ENCODE assay signal across 8 cellular contexts in the genomic region with DNA sequence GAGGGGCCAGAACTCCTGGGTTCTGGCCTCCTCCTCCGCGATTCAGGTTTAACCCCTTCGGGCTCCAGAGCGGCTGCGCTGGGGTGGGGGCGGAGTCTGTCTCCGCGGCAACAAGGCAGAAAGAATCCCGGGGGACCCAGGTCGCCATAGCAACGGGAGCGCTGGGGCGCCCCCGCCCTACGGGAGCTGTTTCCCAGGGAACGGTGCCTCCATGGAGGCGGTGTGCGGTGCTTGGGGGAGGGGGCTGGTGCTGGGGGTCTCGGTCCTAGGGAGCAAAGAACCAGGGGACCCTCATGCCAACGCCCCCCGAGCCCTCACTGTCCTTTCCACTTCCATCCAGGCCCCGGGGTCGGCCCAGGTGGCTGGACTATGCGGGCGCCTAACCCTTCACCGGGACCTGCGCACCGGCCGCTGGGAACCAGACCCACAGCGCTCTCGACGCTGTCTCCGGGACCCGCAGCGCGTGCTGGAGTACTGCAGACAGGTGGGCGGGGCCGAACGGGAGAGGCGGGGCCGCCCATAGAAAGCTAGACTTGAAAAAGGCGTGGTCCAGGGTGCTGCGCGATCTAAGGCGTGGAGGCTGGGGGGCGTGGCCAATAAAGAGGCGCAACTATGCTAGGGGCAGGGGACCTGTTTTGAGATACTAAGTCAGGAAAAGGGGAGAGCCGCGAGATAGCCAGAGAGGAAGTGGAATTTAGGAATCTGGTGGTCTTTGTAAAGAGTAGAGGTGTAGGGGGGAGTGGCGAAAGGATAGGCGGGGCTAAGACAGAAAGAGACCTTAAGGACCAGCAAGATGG. TPM values are rescaled to one million over a fixed set of nuclear protein-coding genes. Genes with fewer than 3 reads are reported as not detected.
A peak's percentile ranks its signal among the peaks of the same experiment; 100 is the strongest.
DNase-seq lines count a peak whose midpoint lies in the region; ATAC-seq and TF ChIP-seq lines count a peak whose summit lies in the region.

No MANE protein-coding gene starts in this region.

- peaks cover 33% of the 10 kb centered on the region for H3K27me3 Mint-ChIP-seq in nephron progenitor cell (ENCODE audit: low read depth, poor library complexity)

- TF ChIP-seq EP300 in esophagus muscularis mucosa (IDR thresholded peaks at IDR 0.05): no peak

- ATAC-seq in GM18861 (IDR thresholded peaks at IDR 0.05; ENCODE audit: unreplicated experiment): no peak

- no peak for TF ChIP-seq POLR2A in esophagus muscularis mucosa (IDR thresholded peaks at IDR 0.05; ENCODE audit: low read depth)

- no peaks in the 10 kb centered on the region for H3K9me3 Mint-ChIP-seq in nephron progenitor cell

- H3K9me3 ChIP-seq in esophagus muscularis mucosa: no peaks in the 10 kb centered on the region
- no peaks in the 10 kb centered on the region for H3K9me3 ChIP-seq in subcutaneous abdominal adipose tissue (ENCODE audit: control insufficient read depth in 5 of 5, low read length in 5 of 5)

- H3K36me3 Mint-ChIP-seq in nephron progenitor cell (ENCODE audit: low read depth): peaks cover 12% of the 10 kb centered on the region

- H4K20me1 ChIP-seq in KMS-11 (ENCODE audit: insufficient read depth): no peaks in the 10 kb centered on the region

- peaks cover 55% of the 10 kb centered on the region for H3K27me3 ChIP-seq in KMS-11 (ENCODE audit: insufficient read depth, low read depth)
- H3K27me3 ChIP-seq in esophagus muscularis mucosa: peaks cover 4 to 55% (median 11%) of the 10 kb centered on the region in 4 donors
- peaks cover 15 to 42% (median 38%) of the 10 kb centered on the region in 5 donors for H3K27me3 ChIP-seq in subcutaneous abdominal adipose tissue (ENCODE audit: control insufficient read depth in 5 of 5, insufficient read depth in 4 of 5, low read length in 5 of 5)

- H3K4me2 ChIP-seq in KMS-11: peak overlapping the region; percentile 24

- no peak for TF ChIP-seq CTCF in KMS-11 (conservative IDR thresholded peaks at IDR 0.05; ENCODE audit: low read depth, low read length)
- TF ChIP-seq CTCF in esophagus muscularis mucosa (IDR thresholded peaks at IDR 0.05): no peak
- TF ChIP-seq CTCF in nephron progenitor cell (IDR thresholded peaks at IDR 0.05): no peak

- H3K4me3 ChIP-seq in KMS-11 (IDR thresholded peaks at IDR 0.05; ENCODE audit: insufficient read depth, low read depth, low read length) (no peak overlapping the region), esophagus muscularis mucosa (peak overlapping the region; percentile 58 to 72 (median 62)), subcutaneous abdominal adipose tissue (ENCODE audit: low read depth in 1 of 5, low read length in 5 of 5) (peak overlapping the region in 3 of 5 donors; percentile 17 to 61 (median 20))

- peak overlapping the region; percentile 89 for H3K4me3 Mint-ChIP-seq in nephron progenitor cell

- H3K27ac Mint-ChIP-seq in nephron progenitor cell: peak overlapping the region; percentile 81

- H3K9ac ChIP-seq in KMS-11 (no peak overlapping the region), subcutaneous abdominal adipose tissue (ENCODE audit: low read length in 5 of 5) (no peak overlapping the region)

- H3K27ac ChIP-seq in KMS-11 (no peak overlapping the region), esophagus muscularis mucosa (replicated peaks in 1 of 4) (no peak overlapping the region), subcutaneous abdominal adipose tissue (ENCODE audit: low read depth, low read length) (no peak overlapping the region)

- H3K36me3 ChIP-seq in KMS-11 (ENCODE audit: insufficient read depth) (no peaks in the 10 kb centered on the region), esophagus muscularis mucosa (no peaks in the 10 kb centered on the region), subcutaneous abdominal adipose tissue (ENCODE audit: control insufficient read depth in 5 of 5, insufficient read depth in 5 of 5, low read length in 5 of 5) (no peaks in the 10 kb centered on the region)

- 1% methylated on average over 22 of the region's 51 CpGs for WGBS in esophagus muscularis mucosa

- peaks cover 31% of the 10 kb centered on the region for H3K4me1 Mint-ChIP-seq in nephron progenitor cell

- H3K4me1 ChIP-seq in KMS-11 (ENCODE audit: low read depth, poor library complexity, severe bottlenecking) (peaks cover 5% of the 10 kb centered on the region), esophagus muscularis mucosa (peaks cover 17 to 26% (median 25%) of the 10 kb centered on the region in 4 donors), subcutaneous abdominal adipose tissue (ENCODE audit: control insufficient read depth in 5 of 5, insufficient read depth in 5 of 5, low read length in 5 of 5) (peaks cover 0 to 23% (median 21%) of the 10 kb centered on the region in 5 donors)

- H2AFZ ChIP-seq in KMS-11 (ENCODE audit: low read depth): peak overlapping the region; percentile 54

- H3K79me2 ChIP-seq in KMS-11 (ENCODE audit: insufficient read depth, low read depth): no peaks in the 10 kb centered on the region

- intact Hi-C loops in esophagus muscularis mucosa (cut with DNase I): no loop called here

- DNase-seq in GM03348 (ENCODE audit: low spot score) (peak; percentile 79), esophagus muscularis mucosa (ENCODE audit: extremely low spot score) (no peak), nephron progenitor cell (peak; percentile 95)
- DNase-seq in activated T-cell treated with anti-CD3 and anti-CD28 coated beads, Interleukin-2, amount 50 U/mL, for 48 hours: peak; percentile 91 to 92

TF ChIP-seq in PFSK-1, 5 proteins besides CTCF, POLR2A, EP300 and RAD21:
- TF ChIP-seq SIN3A (IDR thresholded peaks at IDR 0.05; ENCODE audit: borderline replicate concordance, insufficient read depth, low read length) (no peak), FOXP2 (optimal IDR thresholded peaks at IDR 0.05; ENCODE audit: borderline replicate concordance, extremely low read depth, extremely low read length, insufficient read depth) (peak; percentile 59), POLR2AphosphoS5 (IDR thresholded peaks at IDR 0.05; ENCODE audit: low read depth, low read length) (0 out of 2 replicates have a peak, but pooled peaks have one; percentile 25), TAF1 (IDR thresholded peaks at IDR 0.05; ENCODE audit: borderline replicate concordance, insufficient read depth, low read length) (no peak)
- TF ChIP-seq, protein P1, sequence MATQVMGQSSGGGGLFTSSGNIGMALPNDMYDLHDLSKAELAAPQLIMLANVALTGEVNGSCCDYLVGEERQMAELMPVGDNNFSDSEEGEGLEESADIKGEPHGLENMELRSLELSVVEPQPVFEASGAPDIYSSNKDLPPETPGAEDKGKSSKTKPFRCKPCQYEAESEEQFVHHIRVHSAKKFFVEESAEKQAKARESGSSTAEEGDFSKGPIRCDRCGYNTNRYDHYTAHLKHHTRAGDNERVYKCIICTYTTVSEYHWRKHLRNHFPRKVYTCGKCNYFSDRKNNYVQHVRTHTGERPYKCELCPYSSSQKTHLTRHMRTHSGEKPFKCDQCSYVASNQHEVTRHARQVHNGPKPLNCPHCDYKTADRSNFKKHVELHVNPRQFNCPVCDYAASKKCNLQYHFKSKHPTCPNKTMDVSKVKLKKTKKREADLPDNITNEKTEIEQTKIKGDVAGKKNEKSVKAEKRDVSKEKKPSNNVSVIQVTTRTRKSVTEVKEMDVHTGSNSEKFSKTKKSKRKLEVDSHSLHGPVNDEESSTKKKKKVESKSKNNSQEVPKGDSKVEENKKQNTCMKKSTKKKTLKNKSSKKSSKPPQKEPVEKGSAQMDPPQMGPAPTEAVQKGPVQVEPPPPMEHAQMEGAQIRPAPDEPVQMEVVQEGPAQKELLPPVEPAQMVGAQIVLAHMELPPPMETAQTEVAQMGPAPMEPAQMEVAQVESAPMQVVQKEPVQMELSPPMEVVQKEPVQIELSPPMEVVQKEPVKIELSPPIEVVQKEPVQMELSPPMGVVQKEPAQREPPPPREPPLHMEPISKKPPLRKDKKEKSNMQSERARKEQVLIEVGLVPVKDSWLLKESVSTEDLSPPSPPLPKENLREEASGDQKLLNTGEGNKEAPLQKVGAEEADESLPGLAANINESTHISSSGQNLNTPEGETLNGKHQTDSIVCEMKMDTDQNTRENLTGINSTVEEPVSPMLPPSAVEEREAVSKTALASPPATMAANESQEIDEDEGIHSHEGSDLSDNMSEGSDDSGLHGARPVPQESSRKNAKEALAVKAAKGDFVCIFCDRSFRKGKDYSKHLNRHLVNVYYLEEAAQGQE (IDR thresholded peaks at IDR 0.05; ENCODE audit: insufficient read depth in 1 of 2, low read depth in 2 of 2, low read length in 2 of 2): no peak

RNA-seq across cellular contexts. Expression of a gene that starts 1.2 kb away (rescaled TPM):
- polyA plus RNA-seq in PFSK-1 (2012; ENCODE audit: insufficient read length, low read depth): 11.4 TPM
- total RNA-seq in esophagus muscularis mucosa: 10 to 100 TPM in 2 of 4 donors, 1 to 10 TPM in 2; 4.6 to 14.6 (median 8.8) TPM

RNA-seq across cellular contexts. Expression of a gene that starts 12.8 kb away (rescaled TPM):
- polyA plus RNA-seq in PFSK-1 (2012; ENCODE audit: insufficient read length, low read depth): 6.0 TPM
- not detected for total RNA-seq in esophagus muscularis mucosa

RNA-seq across cellular contexts. Expression of a gene that starts 17.2 kb away (rescaled TPM):
- polyA plus RNA-seq in PFSK-1 (2012; ENCODE audit: insufficient read length, low read depth): 0.09 TPM
- not detected for total RNA-seq in esophagus muscularis mucosa

RNA-seq across cellular contexts. Expression of a gene that starts 30.8 kb away (rescaled TPM):
- polyA plus RNA-seq in PFSK-1 (2012; ENCODE audit: insufficient read length, low read depth): 2.3 TPM
- total RNA-seq in esophagus muscularis mucosa: 1 to 10 TPM; 2.5 to 6.2 (median 5.3) TPM

RNA-seq across cellular contexts. Expression of a gene that starts 32.8 kb away (rescaled TPM):
- not detected for polyA plus RNA-seq in PFSK-1 (2012; ENCODE audit: insufficient read length, low read depth)
- 10 to 100 TPM in 1 of 4 donors, 1 to 10 TPM in 1, not detected in 2; 3.7 to 14.6 TPM for total RNA-seq in esophagus muscularis mucosa
